8 cellular contexts compared by ENCODE assay signal in genomic region chr2:200306969-200307811, GRCh38. TPM values are rescaled to one million over a fixed set of nuclear protein-coding genes. Genes with fewer than 3 reads are reported as not detected.
DNase-seq lines count a peak whose midpoint lies in the region; ATAC-seq and TF ChIP-seq lines count a peak whose summit lies in the region.

No MANE protein-coding gene starts in this region.

- no peaks in the 10 kb centered on the region for H3K27me3 ChIP-seq in GM06990 (replicated peaks; ENCODE audit: control insufficient read depth, insufficient read depth, low read length)
- peaks cover 21% of the 10 kb centered on the region; the same call in 1 of the 2 replicates for H3K27me3 ChIP-seq in HUES64 (ENCODE audit: insufficient read depth, low read length)
- no peaks in the 10 kb centered on the region for H3K27me3 ChIP-seq in dorsolateral prefrontal cortex

- H3K36me3 ChIP-seq in GM06990 (ENCODE audit: control insufficient read depth, insufficient read depth, low read length): no peaks in the 10 kb centered on the region
- no peaks in the 10 kb centered on the region for H3K36me3 ChIP-seq in HUES64 (ENCODE audit: insufficient read depth, low read length)

- H3K27ac ChIP-seq in HUES64 (ENCODE audit: low read depth, low read length): peak overlapping the region; percentile 67
- H3K27ac ChIP-seq in dorsolateral prefrontal cortex: peak overlapping the region; percentile 51 to 99 (median 94)

- no peak overlapping the region for H3K27ac Mint-ChIP-seq in stimulated activated naive CD8-positive, alpha-beta T cell treated with anti-CD3 and anti-CD28 coated beads, Interleukin-15, Interleukin-2, amounts not matched to agents 100 ng/mL and 50 ng/mL, for 24 hours

- peaks cover 10% of the 10 kb centered on the region for H3K4me1 Mint-ChIP-seq in stimulated activated naive CD8-positive, alpha-beta T cell treated with anti-CD3 and anti-CD28 coated beads, Interleukin-15, Interleukin-2, amounts not matched to agents 100 ng/mL and 50 ng/mL, for 24 hours (ENCODE audit: low read depth)

- H3K9me3 Mint-ChIP-seq in stimulated activated naive CD8-positive, alpha-beta T cell treated with anti-CD3 and anti-CD28 coated beads, Interleukin-15, Interleukin-2, amounts not matched to agents 100 ng/mL and 50 ng/mL, for 24 hours: no peaks in the 10 kb centered on the region

- peaks cover 60% of the 10 kb centered on the region for H3K27me3 Mint-ChIP-seq in stimulated activated naive CD8-positive, alpha-beta T cell treated with anti-CD3 and anti-CD28 coated beads, Interleukin-15, Interleukin-2, amounts not matched to agents 100 ng/mL and 50 ng/mL, for 24 hours

- H3K4me3 Mint-ChIP-seq in stimulated activated naive CD8-positive, alpha-beta T cell treated with anti-CD3 and anti-CD28 coated beads, Interleukin-15, Interleukin-2, amounts not matched to agents 100 ng/mL and 50 ng/mL, for 24 hours: peak overlapping the region; percentile 73

- H3K4me3 ChIP-seq in GM06990 (replicated peaks; ENCODE audit: low read depth, low read length) (peak overlapping the region; percentile 80), HUES64 (ENCODE audit: low read length) (peak overlapping the region; percentile 74), dorsolateral prefrontal cortex (peak overlapping the region; percentile 66 to 98 (median 83))

- H3K36me3 Mint-ChIP-seq in stimulated activated naive CD8-positive, alpha-beta T cell treated with anti-CD3 and anti-CD28 coated beads, Interleukin-15, Interleukin-2, amounts not matched to agents 100 ng/mL and 50 ng/mL, for 24 hours (ENCODE audit: low read depth): no peaks in the 10 kb centered on the region

- peak; percentile 53 for ATAC-seq in GM21526 (IDR thresholded peaks at IDR 0.05; ENCODE audit: low FRiP score, unreplicated experiment)

- H3K4me1 ChIP-seq in HUES64 (ENCODE audit: insufficient read depth, low read length): peaks cover 47% of the 10 kb centered on the region

- DNase-seq in GM06990 (ENCODE audit: extremely low read depth, insufficient read length) (peak; percentile 68), dorsolateral prefrontal cortex (peak in 8 of 10 donors; percentile 34 to 74 (median 44)), lung microvascular endothelial cell (ENCODE audit: low read depth in 2 of 2) (peak; percentile 58 to 61), NCI-H226 (no peak)
- DNase-seq in activated CD4-positive, CD25-positive, alpha-beta regulatory T cell treated with anti-CD3 and anti-CD28 coated beads, Interleukin-2, amount 50 U/mL, for 72 hours: peak; percentile 50

- peak overlapping the region; percentile 77 for H3K9ac ChIP-seq in HUES64 (ENCODE audit: low read depth, low read length)

- WGBS in HUES64: under 1% methylated on average over 128 of the region's 128 CpGs

- H3K9me3 ChIP-seq in HUES64 (ENCODE audit: insufficient read depth, low read depth, low read length): no peaks in the 10 kb centered on the region

- no peak for TF ChIP-seq CTCF in GM06990 (IDR thresholded peaks at IDR 0.05; ENCODE audit: insufficient read depth, low read length, poor library complexity, severe bottlenecking)
- peak in 5 of 56 donors; percentile 12 to 22 (median 14) for TF ChIP-seq CTCF in dorsolateral prefrontal cortex (IDR thresholded peaks at IDR 0.05 in 54 of 56, conservative IDR thresholded peaks at IDR 0.05 in 2 of 56; ENCODE audit: low read depth in 1 of 56, partially characterized antibody in 56 of 56)

- intact Hi-C loops in dorsolateral prefrontal cortex (cut with DNase I): loop anchor here (2.0 to 5.0 kb wide), 4 partner anchors 150 to 555 kb away; partner anchors contain the start of gene CLK1 (in 1 of the 2)

RNA-seq across cellular contexts. Expression of gene SPATS2L, which starts 0.7 kb away (rescaled TPM):
- polyA plus RNA-seq in HUES64 (2013, experiment 1 of 2): 96.4 TPM
- polyA plus RNA-seq in HUES64 (2013, experiment 2 of 2): 91.2 TPM
- total RNA-seq in dorsolateral prefrontal cortex: 100 to 1,000 TPM in 1 of 120 experiments, 10 to 100 TPM in 119; 43.6 to 101 (median 74.3) TPM
- 5.4 and 11.8 TPM in 2 replicates for total RNA-seq in lung microvascular endothelial cell
